ENCODE assay signal across 9 cellular contexts in the genomic region with DNA sequence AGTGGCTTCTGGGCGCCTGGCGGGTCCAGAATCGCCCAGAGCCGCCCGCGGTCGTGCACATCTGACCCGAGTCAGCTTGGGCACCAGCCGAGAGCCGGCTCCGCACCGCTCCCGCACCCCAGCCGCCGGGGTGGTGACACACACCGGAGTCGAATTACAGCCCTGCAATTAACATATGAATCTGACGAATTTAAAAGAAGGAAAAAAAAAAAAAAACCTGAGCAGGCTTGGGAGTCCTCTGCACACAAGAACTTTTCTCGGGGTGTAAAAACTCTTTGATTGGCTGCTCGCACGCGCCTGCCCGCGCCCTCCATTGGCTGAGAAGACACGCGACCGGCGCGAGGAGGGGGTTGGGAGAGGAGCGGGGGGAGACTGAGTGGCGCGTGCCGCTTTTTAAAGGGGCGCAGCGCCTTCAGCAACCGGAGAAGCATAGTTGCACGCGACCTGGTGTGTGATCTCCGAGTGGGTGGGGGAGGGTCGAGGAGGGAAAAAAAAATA. TPM values are rescaled to one million over a fixed set of nuclear protein-coding genes. Genes with fewer than 3 reads are reported as not detected.
A peak's percentile ranks its signal among the peaks of the same experiment; 100 is the strongest.
DNase-seq lines count a peak whose midpoint lies in the region; ATAC-seq, FAIRE-seq and TF ChIP-seq lines count a peak whose summit lies in the region.
"Had no signal": no experiment of that assay in that cellular context is flagged by ENCODE, and none has a peak within 500 bp of the region (broad histone marks: within the 10 kb centered on the region; RNA-seq: fewer than 3 reads in every experiment).

ATOH1 (plus strand) TSS at position 422 of the 498 bp plus-strand sequence. CDS start 174 bp downstream, outside the sequence.

- no peak for FAIRE-seq in HTR-8/SVneo (lab: Jason Lieb, UNC)

- H3F3A ChIP-seq in GM23248 (ENCODE audit: insufficient read depth), result no peaks in the 10 kb centered on the region

- H3K27ac ChIP-seq in GM23248, result no peak within 1 kb of the TSS
- H3K27ac ChIP-seq in colonic mucosa, result peak within 1 kb of the TSS; percentile 26
- H3K27ac ChIP-seq in muscle layer of colon (ENCODE audit: low read depth, low read length), result no peak within 1 kb of the TSS
- H3K27ac ChIP-seq: right lobe of liver had no signal

- intact Hi-C loops in colonic mucosa (cut with DNase I), result no loop called here

- no peaks in the 10 kb centered on the region for H3K9me2 ChIP-seq in GM23248 (ENCODE audit: insufficient read depth)

- H3K4me1 ChIP-seq in GM23248 (ENCODE audit: insufficient read depth) (no peaks in the 10 kb centered on the region), colonic mucosa (peaks cover 15% of the 10 kb centered on the region), muscle layer of colon (ENCODE audit: insufficient read depth, low read length) (peaks cover 15% of the 10 kb centered on the region)

- no peak for TF ChIP-seq CTCF in colonic mucosa (IDR thresholded peaks at IDR 0.05)

- no peaks in the 10 kb centered on the region for H3K79me2 ChIP-seq in GM23248 (ENCODE audit: insufficient read depth)

- H4K20me1 ChIP-seq in GM23248 (ENCODE audit: insufficient read depth), result no peaks in the 10 kb centered on the region

- H3K36me3 ChIP-seq in GM23248 (ENCODE audit: low read depth) (no peaks in the 10 kb centered on the region), colonic mucosa (no peaks in the 10 kb centered on the region), muscle layer of colon (ENCODE audit: insufficient read depth, low read length) (no peaks in the 10 kb centered on the region)
- H3K36me3 ChIP-seq: right lobe of liver had no signal

- peak within 1 kb of the TSS; percentile 35; the same call in 1 of the 2 replicates for H3K4me3 ChIP-seq in GM23248
- peak within 1 kb of the TSS; percentile 43 for H3K4me3 ChIP-seq in colonic mucosa
- H3K4me3 ChIP-seq in muscle layer of colon (ENCODE audit: low read depth in 1 of 2, low read length in 2 of 2), result peak within 1 kb of the TSS; percentile 33 to 53
- H3K4me3 ChIP-seq: right lobe of liver had no signal

- DNase-seq in GM23248 (peak; percentile 13), NCI-H2171 (lab: John Stamatoyannopoulos, UW) (peak; percentile 60), colonic mucosa (peak; percentile 79), cerebellum (ENCODE audit: low spot score) (no peak), HTR-8/SVneo (ENCODE audit: insufficient read length, low spot score) (no peak)
- DNase-seq: right lobe of liver had no signal

- H3K9me3 ChIP-seq in GM23248 (ENCODE audit: low read depth) (no peaks in the 10 kb centered on the region), colonic mucosa (no peaks in the 10 kb centered on the region), muscle layer of colon (ENCODE audit: low read length) (no peaks in the 10 kb centered on the region)
- H3K9me3 ChIP-seq: right lobe of liver had no signal

- ATAC-seq in GM21423 (IDR thresholded peaks at IDR 0.05; ENCODE audit: unreplicated experiment) (no peak), HG03521 (IDR thresholded peaks at IDR 0.05; ENCODE audit: unreplicated experiment) (no peak)

- 1 to 4% methylated on average over 38 to 39 of the region's 40 CpGs for WGBS in GM23248 (ENCODE audit: low coverage in 1 of 2, low lambda C conversion rate in 2 of 2, missing lambda C conversion rate in 2 of 2), 2 experiments

- H2AFZ ChIP-seq in GM23248, result peak within 1 kb of the TSS; percentile 56; the same call in 1 of the 2 replicates

- H3K27me3 ChIP-seq in GM23248 (replicated peaks; ENCODE audit: insufficient read depth) (peaks cover 76% of the 10 kb centered on the region), colonic mucosa (peaks cover 37% of the 10 kb centered on the region), muscle layer of colon (ENCODE audit: control insufficient read depth in 1 of 2, insufficient read depth in 2 of 2, low read length in 2 of 2) (peaks cover 54 to 71% of the 10 kb centered on the region in 2 donors)

- in situ Hi-C loops in GM23248 (cut with MboI), result no loop called here

- H3K9ac ChIP-seq in GM23248 (no peak within 1 kb of the TSS), colonic mucosa (ENCODE audit: low read depth in 2 of 2, low read length in 2 of 2) (peak within 1 kb of the TSS; percentile 16 to 71), muscle layer of colon (ENCODE audit: low read length) (no peak within 1 kb of the TSS)

- peak within 1 kb of the TSS; percentile 48 for H3K4me2 ChIP-seq in GM23248 (ENCODE audit: unreplicated experiment)

RNA-seq across cellular contexts. Expression of gene ATOH1, which starts in this region (rescaled TPM):
- total RNA-seq in GM23248 (2014; rRNA removed; shearing (Covaris generic)), result not detected in 2 replicates
- not detected in 2 replicates for polyA plus RNA-seq in GM23248 (2016; fragmentation: Nextera tagmentation; extraction: Ambion mirVana)
- total RNA-seq in colonic mucosa (10 to 100 TPM; 34.4 to 73.7 TPM), cerebellum (6.3 TPM)
- total RNA-seq: right lobe of liver had no signal

Comparison
In these comparisons a context has a peak if more than half of its experiments do, and no peak if none do; other contexts are left out.
1. Peak in DNase-seq, H3K4me3 ChIP-seq and H3K4me2 ChIP-seq in GM23248; RNA of the gene not detected or under 1 TPM.
2. DNase-seq: peak in NCI-H2171 (single experiment) and colonic mucosa (single experiment); none in cerebellum (single experiment) and HTR-8/SVneo (single experiment).
3. H3K9ac ChIP-seq: peak in colonic mucosa (2 of 2); none in GM23248 (single experiment) and muscle layer of colon (single experiment).
4. Peak in every context shown above with its lines, with median percentiles within 50 percentile points of each other: H3K4me3 ChIP-seq.